1 cellular context compared by ENCODE assay signal in the genomic region with DNA sequence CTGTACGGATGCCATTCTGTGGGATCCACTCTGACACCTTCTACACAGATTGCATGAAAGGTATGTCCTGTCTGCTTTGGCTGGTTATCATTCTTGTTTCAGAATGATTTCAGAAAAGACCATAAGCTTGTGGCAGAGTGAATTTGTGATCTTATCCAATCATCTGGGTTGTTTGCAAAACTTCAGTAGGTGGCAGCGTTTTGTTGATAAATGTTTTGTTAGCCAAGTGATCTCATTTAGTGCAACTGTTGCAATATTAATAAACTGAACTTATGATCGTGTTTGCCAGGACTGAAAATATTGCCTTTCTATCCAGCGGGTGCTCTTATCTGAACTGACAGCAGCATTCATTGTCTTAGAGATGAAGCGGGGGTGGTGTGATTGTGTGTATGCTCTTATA.
TF ChIP-seq lines count a peak whose summit lies in the region.

No MANE protein-coding gene starts in this region.

TF ChIP-seq in SK-N-SH treated with all-trans-retinoic acid at 6 μM for 48 hours, 23 proteins besides CTCF, POLR2A, EP300 and RAD21 (continued from another document):
- TF ChIP-seq, protein P1, sequence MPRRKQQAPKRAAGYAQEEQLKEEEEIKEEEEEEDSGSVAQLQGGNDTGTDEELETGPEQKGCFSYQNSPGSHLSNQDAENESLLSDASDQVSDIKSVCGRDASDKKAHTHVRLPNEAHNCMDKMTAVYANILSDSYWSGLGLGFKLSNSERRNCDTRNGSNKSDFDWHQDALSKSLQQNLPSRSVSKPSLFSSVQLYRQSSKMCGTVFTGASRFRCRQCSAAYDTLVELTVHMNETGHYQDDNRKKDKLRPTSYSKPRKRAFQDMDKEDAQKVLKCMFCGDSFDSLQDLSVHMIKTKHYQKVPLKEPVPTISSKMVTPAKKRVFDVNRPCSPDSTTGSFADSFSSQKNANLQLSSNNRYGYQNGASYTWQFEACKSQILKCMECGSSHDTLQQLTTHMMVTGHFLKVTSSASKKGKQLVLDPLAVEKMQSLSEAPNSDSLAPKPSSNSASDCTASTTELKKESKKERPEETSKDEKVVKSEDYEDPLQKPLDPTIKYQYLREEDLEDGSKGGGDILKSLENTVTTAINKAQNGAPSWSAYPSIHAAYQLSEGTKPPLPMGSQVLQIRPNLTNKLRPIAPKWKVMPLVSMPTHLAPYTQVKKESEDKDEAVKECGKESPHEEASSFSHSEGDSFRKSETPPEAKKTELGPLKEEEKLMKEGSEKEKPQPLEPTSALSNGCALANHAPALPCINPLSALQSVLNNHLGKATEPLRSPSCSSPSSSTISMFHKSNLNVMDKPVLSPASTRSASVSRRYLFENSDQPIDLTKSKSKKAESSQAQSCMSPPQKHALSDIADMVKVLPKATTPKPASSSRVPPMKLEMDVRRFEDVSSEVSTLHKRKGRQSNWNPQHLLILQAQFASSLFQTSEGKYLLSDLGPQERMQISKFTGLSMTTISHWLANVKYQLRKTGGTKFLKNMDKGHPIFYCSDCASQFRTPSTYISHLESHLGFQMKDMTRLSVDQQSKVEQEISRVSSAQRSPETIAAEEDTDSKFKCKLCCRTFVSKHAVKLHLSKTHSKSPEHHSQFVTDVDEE (CRISPR knock-in tag; IDR thresholded peaks at IDR 0.05): no peak
- TF ChIP-seq, protein P2, sequence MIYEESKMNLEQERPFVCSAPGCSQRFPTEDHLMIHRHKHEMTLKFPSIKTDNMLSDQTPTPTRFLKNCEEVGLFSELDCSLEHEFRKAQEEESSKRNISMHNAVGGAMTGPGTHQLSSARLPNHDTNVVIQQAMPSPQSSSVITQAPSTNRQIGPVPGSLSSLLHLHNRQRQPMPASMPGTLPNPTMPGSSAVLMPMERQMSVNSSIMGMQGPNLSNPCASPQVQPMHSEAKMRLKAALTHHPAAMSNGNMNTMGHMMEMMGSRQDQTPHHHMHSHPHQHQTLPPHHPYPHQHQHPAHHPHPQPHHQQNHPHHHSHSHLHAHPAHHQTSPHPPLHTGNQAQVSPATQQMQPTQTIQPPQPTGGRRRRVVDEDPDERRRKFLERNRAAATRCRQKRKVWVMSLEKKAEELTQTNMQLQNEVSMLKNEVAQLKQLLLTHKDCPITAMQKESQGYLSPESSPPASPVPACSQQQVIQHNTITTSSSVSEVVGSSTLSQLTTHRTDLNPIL (CRISPR knock-in tag; IDR thresholded peaks at IDR 0.05; ENCODE audit: low read depth): no peak
